In genomic region chr11:95542868-95543551, GRCh38 we compare ENCODE assay signal across 1 cellular context.
TF ChIP-seq lines count a peak whose summit lies in the region.

No MANE protein-coding gene starts in this region.

TF ChIP-seq in K562, 482 proteins besides CTCF, POLR2A, EP300 and RAD21 (continued from another document and continues in another):
- TF ChIP-seq ARID4B (CRISPR knock-in tag; IDR thresholded peaks at IDR 0.05), result no peak
- TF ChIP-seq ZNF79 (CRISPR knock-in tag; IDR thresholded peaks at IDR 0.05; ENCODE audit: low read depth), result no peak
- no peak for TF ChIP-seq CEBPZ (IDR thresholded peaks at IDR 0.05; ENCODE audit: borderline replicate concordance, low read depth, low read length)
- peak; percentile 91 for TF ChIP-seq MAFG (tag; conservative IDR thresholded peaks at IDR 0.05)
- TF ChIP-seq ZNF589 (CRISPR knock-in tag; IDR thresholded peaks at IDR 0.05; ENCODE audit: low read depth), result peak; percentile 89
- TF ChIP-seq NR1H2 (CRISPR knock-in tag; IDR thresholded peaks at IDR 0.05), result no peak
- no peak for TF ChIP-seq DNMT1 (IDR thresholded peaks at IDR 0.05)
- no peak for TF ChIP-seq SRSF9 (IDR thresholded peaks at IDR 0.05; ENCODE audit: borderline replicate concordance, low read depth, low read length)
- no peak for TF ChIP-seq ZNF133 (CRISPR knock-in tag; IDR thresholded peaks at IDR 0.05)
- no peak for TF ChIP-seq E2F3 (CRISPR knock-in tag; IDR thresholded peaks at IDR 0.05)
- no peak for TF ChIP-seq MCM5 (IDR thresholded peaks at IDR 0.05; ENCODE audit: low read depth)
- TF ChIP-seq MYBL2 (IDR thresholded peaks at IDR 0.05; ENCODE audit: low read depth), result no peak; the same call in 1 of the 2 replicates
- TF ChIP-seq MYBL2 (CRISPR knock-in tag; IDR thresholded peaks at IDR 0.05; ENCODE audit: borderline replicate concordance), result no peak
- peak; percentile 96 for TF ChIP-seq TRIM24 (IDR thresholded peaks at IDR 0.05)
- TF ChIP-seq ATF3 (IDR thresholded peaks at IDR 0.05), result peak; percentile 66
- peak; percentile 88 for TF ChIP-seq ATF3 (CRISPR knock-in tag; conservative IDR thresholded peaks at IDR 0.05)
- peak; percentile 69; the same call in 1 of the 2 replicates for TF ChIP-seq THRB (CRISPR knock-in tag; conservative IDR thresholded peaks at IDR 0.05)
- no peak for TF ChIP-seq RFX1 (IDR thresholded peaks at IDR 0.05)
- peak; percentile 30 for TF ChIP-seq EGR1 (conservative IDR thresholded peaks at IDR 0.05)
- peak; percentile 58 for TF ChIP-seq TAF1 (IDR thresholded peaks at IDR 0.05; ENCODE audit: control insufficient read depth, extremely low read depth, insufficient read depth, low read length, severe bottlenecking)
- no peak for TF ChIP-seq U2AF2 (optimal IDR thresholded peaks at IDR 0.05; ENCODE audit: low read depth, low read length)
- TF ChIP-seq SUPT5H (IDR thresholded peaks at IDR 0.05), result no peak
- peak; percentile 72; the same call in 1 of the 2 replicates for TF ChIP-seq RUNX1 (IDR thresholded peaks at IDR 0.05; ENCODE audit: low read depth)
- no peak for TF ChIP-seq ZNF143 (CRISPR knock-in tag; IDR thresholded peaks at IDR 0.05)
- TF ChIP-seq ZNF354B (CRISPR knock-in tag; IDR thresholded peaks at IDR 0.05), result no peak
- no peak for TF ChIP-seq ZC3H4 (CRISPR knock-in tag; IDR thresholded peaks at IDR 0.05; ENCODE audit: borderline replicate concordance)
- TF ChIP-seq GATAD2A (IDR thresholded peaks at IDR 0.05), result peak; percentile 14; the same call in 1 of the 2 replicates
- no peak for TF ChIP-seq PREB (CRISPR knock-in tag; IDR thresholded peaks at IDR 0.05)
- TF ChIP-seq PHF20 (IDR thresholded peaks at IDR 0.05; ENCODE audit: partially characterized antibody), result no peak
- TF ChIP-seq BHLHE40 (IDR thresholded peaks at IDR 0.05; ENCODE audit: low read length), result no peak
- peak; percentile 49; the same call in 1 of the 2 replicates for TF ChIP-seq DEAF1 (CRISPR knock-in tag; IDR thresholded peaks at IDR 0.05)
- TF ChIP-seq PYGO2 (tag; IDR thresholded peaks at IDR 0.05), result peak; percentile 76; the same call in 1 of the 2 replicates
- TF ChIP-seq MYC (IDR thresholded peaks at IDR 0.05; ENCODE audit: low read depth, low read length), result no peak; the same call in 1 of the 2 replicates
- TF ChIP-seq MYC (CRISPR knock-in tag; IDR thresholded peaks at IDR 0.05; ENCODE audit: borderline replicate concordance, low read depth), result no peak
- no peak for TF ChIP-seq KAT2B (IDR thresholded peaks at IDR 0.05; ENCODE audit: low read depth, low read length)
- no peak for TF ChIP-seq ZSCAN29 (IDR thresholded peaks at IDR 0.05)
- TF ChIP-seq MEF2D (tag; conservative IDR thresholded peaks at IDR 0.05; ENCODE audit: low read depth), result peak; percentile 56; the same call in 1 of the 2 replicates
- no peak for TF ChIP-seq HNRNPK (IDR thresholded peaks at IDR 0.05; ENCODE audit: low read depth, low read length, poor library complexity, severe bottlenecking)
- TF ChIP-seq BDP1 (IDR thresholded peaks at IDR 0.05; ENCODE audit: insufficient read depth, insufficient read length), result no peak
- TF ChIP-seq ZEB2 (IDR thresholded peaks at IDR 0.05), result no peak
- TF ChIP-seq, protein P1, sequence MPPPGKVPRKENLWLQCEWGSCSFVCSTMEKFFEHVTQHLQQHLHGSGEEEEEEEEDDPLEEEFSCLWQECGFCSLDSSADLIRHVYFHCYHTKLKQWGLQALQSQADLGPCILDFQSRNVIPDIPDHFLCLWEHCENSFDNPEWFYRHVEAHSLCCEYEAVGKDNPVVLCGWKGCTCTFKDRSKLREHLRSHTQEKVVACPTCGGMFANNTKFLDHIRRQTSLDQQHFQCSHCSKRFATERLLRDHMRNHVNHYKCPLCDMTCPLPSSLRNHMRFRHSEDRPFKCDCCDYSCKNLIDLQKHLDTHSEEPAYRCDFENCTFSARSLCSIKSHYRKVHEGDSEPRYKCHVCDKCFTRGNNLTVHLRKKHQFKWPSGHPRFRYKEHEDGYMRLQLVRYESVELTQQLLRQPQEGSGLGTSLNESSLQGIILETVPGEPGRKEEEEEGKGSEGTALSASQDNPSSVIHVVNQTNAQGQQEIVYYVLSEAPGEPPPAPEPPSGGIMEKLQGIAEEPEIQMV (tag; conservative IDR thresholded peaks at IDR 0.05; ENCODE audit: low read depth), result no peak
- TF ChIP-seq, protein P2, sequence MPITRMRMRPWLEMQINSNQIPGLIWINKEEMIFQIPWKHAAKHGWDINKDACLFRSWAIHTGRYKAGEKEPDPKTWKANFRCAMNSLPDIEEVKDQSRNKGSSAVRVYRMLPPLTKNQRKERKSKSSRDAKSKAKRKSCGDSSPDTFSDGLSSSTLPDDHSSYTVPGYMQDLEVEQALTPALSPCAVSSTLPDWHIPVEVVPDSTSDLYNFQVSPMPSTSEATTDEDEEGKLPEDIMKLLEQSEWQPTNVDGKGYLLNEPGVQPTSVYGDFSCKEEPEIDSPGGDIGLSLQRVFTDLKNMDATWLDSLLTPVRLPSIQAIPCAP (CRISPR knock-in tag; IDR thresholded peaks at IDR 0.05; ENCODE audit: borderline replicate concordance), result no peak
- no peak for TF ChIP-seq FOXA1 (IDR thresholded peaks at IDR 0.05; ENCODE audit: borderline replicate concordance)
- no peak for TF ChIP-seq ZNF280A (IDR thresholded peaks at IDR 0.05; ENCODE audit: low read depth, partially characterized antibody)
- TF ChIP-seq ZNF707 (CRISPR knock-in tag; conservative IDR thresholded peaks at IDR 0.05), result no peak
- TF ChIP-seq ZNF551 (CRISPR knock-in tag; IDR thresholded peaks at IDR 0.05), result no peak
- no peak for TF ChIP-seq YY1 (IDR thresholded peaks at IDR 0.05; ENCODE audit: borderline replicate concordance in 1 of 3, control insufficient read depth in 1 of 3, extremely low read depth in 1 of 3, insufficient read depth in 3 of 3, insufficient read length in 1 of 3, insufficient replicate concordance in 2 of 3, low read depth in 1 of 3, low read length in 2 of 3)
- TF ChIP-seq, protein P3, sequence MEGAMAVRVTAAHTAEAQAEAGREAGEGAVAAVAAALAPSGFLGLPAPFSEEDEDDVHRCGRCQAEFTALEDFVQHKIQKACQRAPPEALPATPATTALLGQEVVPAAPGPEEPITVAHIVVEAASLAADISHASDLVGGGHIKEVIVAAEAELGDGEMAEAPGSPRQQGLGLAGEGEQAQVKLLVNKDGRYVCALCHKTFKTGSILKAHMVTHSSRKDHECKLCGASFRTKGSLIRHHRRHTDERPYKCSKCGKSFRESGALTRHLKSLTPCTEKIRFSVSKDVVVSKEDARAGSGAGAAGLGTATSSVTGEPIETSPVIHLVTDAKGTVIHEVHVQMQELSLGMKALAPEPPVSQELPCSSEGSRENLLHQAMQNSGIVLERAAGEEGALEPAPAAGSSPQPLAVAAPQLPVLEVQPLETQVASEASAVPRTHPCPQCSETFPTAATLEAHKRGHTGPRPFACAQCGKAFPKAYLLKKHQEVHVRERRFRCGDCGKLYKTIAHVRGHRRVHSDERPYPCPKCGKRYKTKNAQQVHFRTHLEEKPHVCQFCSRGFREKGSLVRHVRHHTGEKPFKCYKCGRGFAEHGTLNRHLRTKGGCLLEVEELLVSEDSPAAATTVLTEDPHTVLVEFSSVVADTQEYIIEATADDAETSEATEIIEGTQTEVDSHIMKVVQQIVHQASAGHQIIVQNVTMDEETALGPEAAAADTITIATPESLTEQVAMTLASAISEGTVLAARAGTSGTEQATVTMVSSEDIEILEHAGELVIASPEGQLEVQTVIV (CRISPR knock-in tag; IDR thresholded peaks at IDR 0.05; ENCODE audit: borderline replicate concordance), result no peak
